ENCODE assay signal across 8 cellular contexts in the genomic region with DNA sequence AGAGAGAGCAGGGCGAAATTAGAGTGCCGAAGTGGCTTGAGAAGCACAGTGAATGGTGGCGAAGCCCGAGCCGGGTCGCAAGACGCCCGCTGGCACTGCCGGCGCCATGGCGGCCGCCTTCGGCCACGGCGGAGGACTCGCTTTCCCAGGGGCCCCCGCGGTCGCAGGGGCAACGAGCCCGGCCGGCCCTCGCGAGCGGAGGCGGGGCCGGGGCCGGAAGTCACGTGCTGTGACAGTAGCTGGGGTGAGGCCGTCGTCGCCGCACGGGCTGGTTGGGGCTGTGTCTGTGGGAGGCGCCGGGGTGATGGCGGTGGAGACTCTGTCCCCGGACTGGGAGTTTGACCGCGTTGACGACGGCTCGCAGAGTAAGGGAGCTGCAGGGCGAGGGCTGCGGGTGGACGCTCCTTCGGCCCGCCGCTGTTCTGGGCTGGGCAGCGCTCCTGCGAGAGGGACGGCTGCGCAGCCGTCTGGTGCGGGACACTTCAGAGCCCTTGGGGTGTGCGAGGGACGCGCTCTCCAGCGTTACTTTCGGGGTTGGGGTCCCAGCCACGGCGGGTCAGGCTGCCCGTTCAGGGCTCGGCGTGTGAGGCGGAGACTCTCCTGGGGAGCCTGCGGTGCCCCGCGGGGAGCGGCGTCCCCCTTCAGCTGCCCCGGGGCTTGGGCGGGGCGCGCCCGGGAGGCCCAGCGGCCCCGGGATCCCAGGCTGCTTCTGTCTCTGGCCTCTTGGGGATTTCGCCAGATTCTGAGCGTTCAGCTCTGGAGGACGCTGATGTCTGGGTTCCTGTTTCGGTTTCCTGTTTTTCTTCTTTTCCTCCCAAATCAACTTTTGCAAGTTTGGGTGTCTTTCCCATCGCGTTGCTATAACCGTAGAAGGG. TPM values are rescaled to one million over a fixed set of nuclear protein-coding genes. Genes with fewer than 3 reads are reported as not detected.
DNase-seq lines count a peak whose midpoint lies in the region; ATAC-seq and TF ChIP-seq lines count a peak whose summit lies in the region.

A gene with protein sequence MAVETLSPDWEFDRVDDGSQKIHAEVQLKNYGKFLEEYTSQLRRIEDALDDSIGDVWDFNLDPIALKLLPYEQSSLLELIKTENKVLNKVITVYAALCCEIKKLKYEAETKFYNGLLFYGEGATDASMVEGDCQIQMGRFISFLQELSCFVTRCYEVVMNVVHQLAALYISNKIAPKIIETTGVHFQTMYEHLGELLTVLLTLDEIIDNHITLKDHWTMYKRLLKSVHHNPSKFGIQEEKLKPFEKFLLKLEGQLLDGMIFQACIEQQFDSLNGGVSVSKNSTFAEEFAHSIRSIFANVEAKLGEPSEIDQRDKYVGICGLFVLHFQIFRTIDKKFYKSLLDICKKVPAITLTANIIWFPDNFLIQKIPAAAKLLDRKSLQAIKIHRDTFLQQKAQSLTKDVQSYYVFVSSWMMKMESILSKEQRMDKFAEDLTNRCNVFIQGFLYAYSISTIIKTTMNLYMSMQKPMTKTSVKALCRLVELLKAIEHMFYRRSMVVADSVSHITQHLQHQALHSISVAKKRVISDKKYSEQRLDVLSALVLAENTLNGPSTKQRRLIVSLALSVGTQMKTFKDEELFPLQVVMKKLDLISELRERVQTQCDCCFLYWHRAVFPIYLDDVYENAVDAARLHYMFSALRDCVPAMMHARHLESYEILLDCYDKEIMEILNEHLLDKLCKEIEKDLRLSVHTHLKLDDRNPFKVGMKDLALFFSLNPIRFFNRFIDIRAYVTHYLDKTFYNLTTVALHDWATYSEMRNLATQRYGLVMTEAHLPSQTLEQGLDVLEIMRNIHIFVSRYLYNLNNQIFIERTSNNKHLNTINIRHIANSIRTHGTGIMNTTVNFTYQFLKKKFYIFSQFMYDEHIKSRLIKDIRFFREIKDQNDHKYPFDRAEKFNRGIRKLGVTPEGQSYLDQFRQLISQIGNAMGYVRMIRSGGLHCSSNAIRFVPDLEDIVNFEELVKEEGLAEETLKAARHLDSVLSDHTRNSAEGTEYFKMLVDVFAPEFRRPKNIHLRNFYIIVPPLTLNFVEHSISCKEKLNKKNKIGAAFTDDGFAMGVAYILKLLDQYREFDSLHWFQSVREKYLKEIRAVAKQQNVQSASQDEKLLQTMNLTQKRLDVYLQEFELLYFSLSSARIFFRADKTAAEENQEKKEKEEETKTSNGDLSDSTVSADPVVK (plus strand): TSS at position 235 of the 875 bp plus-strand sequence. CDS start 70 bp downstream, at position 305.

- H3K27ac ChIP-seq in KOPT-K1 (ENCODE audit: low read depth, low read length, poor library complexity, severe bottlenecking), result peak within 1 kb of the TSS; percentile 80
- H3K27ac ChIP-seq in Peyer's patch, result peak within 1 kb of the TSS; percentile 97 to 100 (median 98)
- H3K27ac ChIP-seq in muscle layer of duodenum (ENCODE audit: low read length), result peak within 1 kb of the TSS; percentile 91

- H3K9me3 ChIP-seq in KOPT-K1 (ENCODE audit: insufficient read depth, low read length, poor library complexity, severe bottlenecking) (no peaks in the 10 kb centered on the region), Peyer's patch (no peaks in the 10 kb centered on the region), muscle layer of duodenum (ENCODE audit: control insufficient read depth in 1 of 2, low read length in 2 of 2) (no peaks in the 10 kb centered on the region)

- H3K4me3 ChIP-seq in Peyer's patch (peak within 1 kb of the TSS; percentile 87 to 96 (median 92)), muscle layer of duodenum (ENCODE audit: low read depth in 1 of 2, low read length in 2 of 2) (peak within 1 kb of the TSS; percentile 81 to 98)

- ATAC-seq in GM21786 (IDR thresholded peaks at IDR 0.05; ENCODE audit: unreplicated experiment), result peak; percentile 84
- ATAC-seq in esophagus mucosa, result peak; percentile 99

- H3K4me1 ChIP-seq in Peyer's patch, result peaks cover 0 to 22% (median 6%) of the 10 kb centered on the region in 4 donors
- peaks cover 5 to 18% of the 10 kb centered on the region in 2 donors for H3K4me1 ChIP-seq in muscle layer of duodenum (ENCODE audit: control insufficient read depth in 1 of 2, insufficient read depth in 2 of 2, low read length in 2 of 2)

- no peaks in the 10 kb centered on the region for H3K27me3 ChIP-seq in Peyer's patch
- H3K27me3 ChIP-seq in muscle layer of duodenum (ENCODE audit: low read depth, low read length), result no peaks in the 10 kb centered on the region

- DNase-seq in DMS79 treated with DMSO at 0.1 percent for 48 hours (lab: John Stamatoyannopoulos, UW) (peak; percentile 88), Peyer's patch (peak; percentile 96 to 98 (median 98))
- peak; percentile 93 to 96 for DNase-seq in activated T-cell treated with anti-CD3 and anti-CD28 coated beads, Interleukin-2, amount 50 U/mL, for 48 hours
- DNase-seq in stimulated activated CD8-positive, alpha-beta memory T cell treated with anti-CD3 and anti-CD28 coated beads, Interleukin-7, amount 100 ng/mL, for 4 hours (ENCODE audit: low read depth in 2 of 2), result peak; percentile 79 to 93

- TF ChIP-seq POLR2A in Peyer's patch (IDR thresholded peaks at IDR 0.05), result peak; percentile 98 to 99

- TF ChIP-seq CTCF in Peyer's patch (IDR thresholded peaks at IDR 0.05), result no peak

- peaks cover 12% of the 10 kb centered on the region for H3K36me3 ChIP-seq in KOPT-K1 (ENCODE audit: insufficient read depth, low read length)
- H3K36me3 ChIP-seq in Peyer's patch, result peaks cover 0 to 9% (median 0%) of the 10 kb centered on the region in 3 donors
- peaks cover 4 to 12% of the 10 kb centered on the region in 2 donors for H3K36me3 ChIP-seq in muscle layer of duodenum (ENCODE audit: control insufficient read depth in 1 of 2, insufficient read depth in 2 of 2, low read length in 2 of 2)

RNA-seq across cellular contexts. Expression of the gene that starts here (rescaled TPM):
- total RNA-seq in Peyer's patch (10 to 100 TPM; 56.6 to 93.3 (median 71.4) TPM), esophagus mucosa (19.6 TPM)

Comparison
In these comparisons a context has a peak if more than half of its experiments do, and no peak if none do; other contexts are left out.
1. Peak in every context shown above with its lines: DNase-seq, ATAC-seq, H3K4me3 ChIP-seq and H3K27ac ChIP-seq.